8 cellular contexts compared by ENCODE assay signal in the genomic region with DNA sequence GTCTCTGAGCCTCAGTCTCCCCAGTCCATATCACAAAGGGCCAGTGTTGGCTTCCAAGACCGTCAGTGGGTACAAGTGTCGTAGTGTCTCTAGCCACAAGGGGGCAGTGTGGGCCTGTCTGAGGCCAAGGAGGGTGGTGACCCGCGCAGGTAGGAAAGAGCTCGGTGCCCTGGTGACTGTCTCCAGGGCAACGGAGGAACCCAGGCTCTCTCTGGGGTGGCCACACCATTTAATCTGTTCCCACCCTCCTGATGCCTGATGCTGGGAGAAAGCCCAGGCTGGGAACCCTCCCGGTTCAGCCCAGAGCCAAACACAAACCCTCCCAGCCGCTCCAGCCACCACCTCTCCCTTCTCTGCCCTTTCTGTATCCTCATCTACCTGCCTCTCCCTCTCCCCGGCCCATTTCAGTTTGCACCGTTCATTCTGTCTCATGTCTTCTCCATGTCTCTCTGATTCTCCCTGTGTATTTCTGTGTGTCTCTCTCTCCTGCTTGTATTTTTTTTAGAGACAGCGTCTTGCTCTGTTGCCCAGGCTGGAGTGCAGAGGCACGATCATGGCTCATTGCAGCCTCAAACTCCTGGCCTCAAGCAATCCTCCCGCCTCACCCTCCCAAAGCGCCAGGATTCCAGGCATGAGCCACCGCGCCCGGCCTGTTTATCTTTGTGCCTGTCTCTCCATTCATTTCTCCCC. TPM values are rescaled to one million over a fixed set of nuclear protein-coding genes. Genes with fewer than 3 reads are reported as not detected.
DNase-seq lines count a peak whose midpoint lies in the region; ATAC-seq, FAIRE-seq and TF ChIP-seq lines count a peak whose summit lies in the region.

No MANE protein-coding gene starts in this region.

- H3K27ac ChIP-seq in OCI-LY3 (ENCODE audit: low read length) = no peak overlapping the region

- H3K27me3 ChIP-seq in OCI-LY3 (ENCODE audit: low read depth, low read length) = peaks cover 33% of the 10 kb centered on the region

- no peaks in the 10 kb centered on the region for H3K79me2 ChIP-seq in OCI-LY3 (ENCODE audit: low read length)

- H3K4me1 ChIP-seq in OCI-LY3 (ENCODE audit: low read length) = peaks cover 26% of the 10 kb centered on the region

- DNase-seq in DMS 273 treated with DMSO at 0.1 percent for 48 hours (lab: John Stamatoyannopoulos, UW) (peak; percentile 22), HTR-8/SVneo (ENCODE audit: insufficient read length, low spot score) (no peak), epithelial cell of esophagus (ENCODE audit: low read depth) (peak; percentile 76), naive B cell (peak; percentile 67)
- DNase-seq in activated CD8-positive, alpha-beta memory T cell treated with anti-CD3 and anti-CD28 coated beads, Interleukin-2, amount 50 U/mL, for 48 hours = peak; percentile 95
- peak; percentile 90 to 93 for DNase-seq in stimulated activated effector memory CD8-positive, alpha-beta T cell treated with anti-CD3 and anti-CD28 coated beads, Interleukin-12 subunit alpha, Interleukin-12 subunit beta, amount 100 ng/mL, for 72 hours (ENCODE audit: low spot score in 2 of 2)

- peaks cover 8 to 18% (median 11%) of the 10 kb centered on the region in 3 donors for H3K4me1 Mint-ChIP-seq in naive B cell
- H3K4me1 Mint-ChIP-seq in stimulated activated effector memory CD8-positive, alpha-beta T cell treated with anti-CD3 and anti-CD28 coated beads, Interleukin-12 subunit alpha, Interleukin-12 subunit beta, amount 100 ng/mL, for 72 hours = peaks cover 27% of the 10 kb centered on the region

- H3K36me3 ChIP-seq in OCI-LY3 (replicated peaks; ENCODE audit: low read depth, low read length) = no peaks in the 10 kb centered on the region

- H3K9me3 ChIP-seq in OCI-LY3 (ENCODE audit: insufficient read depth, low read length) = no peaks in the 10 kb centered on the region

- H4K20me1 ChIP-seq in OCI-LY3 (ENCODE audit: insufficient read depth, low read length) = no peaks in the 10 kb centered on the region

- no peak overlapping the region for H2AFZ ChIP-seq in OCI-LY3 (ENCODE audit: low read depth, low read length)

- H3K27me3 Mint-ChIP-seq in naive B cell = peaks cover 66 to 93% (median 82%) of the 10 kb centered on the region in 3 donors

- H3K4me3 Mint-ChIP-seq in naive B cell = peak overlapping the region in 2 of 8 donors; percentile 13 to 29
- H3K4me3 Mint-ChIP-seq in stimulated activated effector memory CD8-positive, alpha-beta T cell treated with anti-CD3 and anti-CD28 coated beads, Interleukin-12 subunit alpha, Interleukin-12 subunit beta, amount 100 ng/mL, for 72 hours = no peak overlapping the region

- H3K4me2 ChIP-seq in OCI-LY3 (ENCODE audit: low read length) = peak overlapping the region; percentile 23; the same call in 1 of the 2 replicates

- H3K4me3 ChIP-seq in OCI-LY3 (ENCODE audit: low read length) (no peak overlapping the region), epithelial cell of esophagus (ENCODE audit: low read length) (no peak overlapping the region)

- H3K27ac Mint-ChIP-seq in naive B cell = peak overlapping the region in 2 of 6 donors; percentile 33 to 34
- H3K27ac Mint-ChIP-seq in stimulated activated effector memory CD8-positive, alpha-beta T cell treated with anti-CD3 and anti-CD28 coated beads, Interleukin-12 subunit alpha, Interleukin-12 subunit beta, amount 100 ng/mL, for 72 hours = peak overlapping the region; percentile 79

- TF ChIP-seq CTCF in OCI-LY3 (IDR thresholded peaks at IDR 0.05; ENCODE audit: low read depth, low read length) (peak; percentile 95), epithelial cell of esophagus (IDR thresholded peaks at IDR 0.05; ENCODE audit: insufficient read depth, low read depth, low read length, missing control alignments) (peak; percentile 88)

- peaks cover 0 to 8% of the 10 kb centered on the region in 2 donors for H3K36me3 Mint-ChIP-seq in naive B cell
- no peaks in the 10 kb centered on the region for H3K36me3 Mint-ChIP-seq in stimulated activated effector memory CD8-positive, alpha-beta T cell treated with anti-CD3 and anti-CD28 coated beads, Interleukin-12 subunit alpha, Interleukin-12 subunit beta, amount 100 ng/mL, for 72 hours

- ATAC-seq in naive B cell (ENCODE audit: low read depth in 2 of 2) = peak; percentile 91 to 92
- ATAC-seq in stimulated activated effector memory CD8-positive, alpha-beta T cell treated with anti-CD3 and anti-CD28 coated beads, Interleukin-12 subunit alpha, Interleukin-12 subunit beta, amount 100 ng/mL, for 72 hours = peak; percentile 88
- no peak for ATAC-seq in HG03565 (IDR thresholded peaks at IDR 0.05; ENCODE audit: unreplicated experiment)

- peaks cover 0 to 5% (median 0%) of the 10 kb centered on the region in 7 donors for H3K9me3 Mint-ChIP-seq in naive B cell
- H3K9me3 Mint-ChIP-seq in stimulated activated effector memory CD8-positive, alpha-beta T cell treated with anti-CD3 and anti-CD28 coated beads, Interleukin-12 subunit alpha, Interleukin-12 subunit beta, amount 100 ng/mL, for 72 hours = no peaks in the 10 kb centered on the region

- peak; percentile 93 for FAIRE-seq in HTR-8/SVneo (lab: Jason Lieb, UNC)

- no peak overlapping the region for H3K9ac ChIP-seq in OCI-LY3 (ENCODE audit: low read length)

RNA-seq across cellular contexts. Expression of gene MEIS3, which starts 17.5 kb away (rescaled TPM):
- not detected for polyA plus RNA-seq in naive B cell (ENCODE audit: low read depth in 6 of 6)

RNA-seq across cellular contexts. Expression of gene SLC8A2, which starts 34.8 kb away (rescaled TPM):
- not detected for polyA plus RNA-seq in naive B cell (ENCODE audit: low read depth in 6 of 6)

RNA-seq across cellular contexts. Expression of gene KPTN, which starts 47.2 kb away (rescaled TPM):
- polyA plus RNA-seq in naive B cell (ENCODE audit: low read depth in 6 of 6) = 10 to 100 TPM in 2 of 6 donors, 1 to 10 TPM in 4; 6.1 to 25.8 (median 9.3) TPM
